Comparison of ENCODE assay signal across 25 cellular contexts in the genomic region with DNA sequence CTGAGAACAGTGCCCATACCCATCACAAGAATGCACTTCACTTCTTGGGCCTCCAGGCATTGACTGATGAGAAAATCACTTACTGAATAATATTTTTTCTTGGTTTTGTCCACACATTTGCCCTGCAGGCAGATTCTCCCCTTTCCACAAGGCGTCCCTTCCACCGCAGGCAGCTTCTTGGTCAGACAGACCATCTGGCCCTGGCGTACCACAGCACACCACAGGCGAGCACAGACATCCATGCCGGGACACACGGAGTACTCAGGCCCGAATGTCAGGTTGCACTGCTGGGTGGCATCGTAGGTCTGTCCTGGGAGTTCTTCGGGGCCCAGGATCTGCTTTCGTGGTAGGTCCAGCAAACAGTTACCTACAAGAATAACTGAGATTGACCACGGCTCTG. TPM values are rescaled to one million over a fixed set of nuclear protein-coding genes. Genes with fewer than 3 reads are reported as not detected.
"Had no signal": no experiment of that assay in that cellular context is flagged by ENCODE, and none has a peak within 500 bp of the region (broad histone marks: within the 10 kb centered on the region; RNA-seq: fewer than 3 reads in every experiment).

No MANE protein-coding gene starts in this region.

- H3K27ac ChIP-seq: coronary artery, dorsolateral prefrontal cortex, gastrocnemius medialis, left lung, lower lobe of right lung, neural progenitor cell, right lobe of liver, thoracic aorta had no signal

- H3K9me3 Mint-ChIP-seq: activated naive CD4-positive, alpha-beta T cell treated with anti-CD3 and anti-CD28 coated beads, Interleukin-2, amount 50 U/mL, for 72 hours; central memory CD8-positive, alpha-beta T cell; neural progenitor cell; stimulated activated effector memory CD8-positive, alpha-beta T cell treated with anti-CD3 and anti-CD28 coated beads, Interleukin-12 subunit alpha, Interleukin-12 subunit beta, amount 100 ng/mL, for 72 hours; T-helper 2 cell treated with Interferon-gamma antibody and Interleukin-4, amounts not matched to agents 5 μg/mL and 100 μg/mL, for 36 hours had no signal

- H3K4me1 ChIP-seq: left lung, lower lobe of right lung, neural progenitor cell had no signal

- H3K27me3 Mint-ChIP-seq: central memory CD8-positive, alpha-beta T cell had no signal

- DNase-seq: activated CD4-positive, alpha-beta T cell treated with anti-CD3 and anti-CD28 coated beads for 4 hours; activated CD4-positive, alpha-beta T cell treated with anti-CD3 and anti-CD28 coated beads, Interleukin-2, amount 50 U/mL, for 4 hours; activated CD4-positive, CD25-positive, alpha-beta regulatory T cell; activated naive CD4-positive, alpha-beta T cell; activated T-cell treated with anti-CD3 and anti-CD28 coated beads for 4 hours; activated T-cell treated with anti-CD3 and anti-CD28 coated beads, Interleukin-2, amount 50 U/mL, for 72 hours; effector memory CD4-positive, alpha-beta T cell; gastrocnemius medialis; lower lobe of right lung; mesenchymal stem cell; naive thymus-derived CD8-positive, alpha-beta T cell; right lobe of liver; stimulated activated CD4-positive, alpha-beta T cell treated with anti-CD3 and anti-CD28 coated beads, Interleukin-4, amount 100 ng/mL, for 24 hours; T-helper 1 cell; trophoblast cell had no signal

- H3K4me3 ChIP-seq: coronary artery, dorsolateral prefrontal cortex, gastrocnemius medialis, left lung, lower lobe of right lung, neural progenitor cell, right lobe of liver, thoracic aorta had no signal

- ATAC-seq: activated naive CD4-positive, alpha-beta T cell treated with anti-CD3 and anti-CD28 coated beads, Interleukin-2, amount 50 U/mL, for 72 hours; activated T-cell treated with anti-CD3 and anti-CD28 coated beads, Interleukin-2, amount 50 U/mL, for 72 hours; gastrocnemius medialis; left lung; lower lobe of right lung; naive thymus-derived CD8-positive, alpha-beta T cell; right lobe of liver; stimulated activated effector memory CD8-positive, alpha-beta T cell treated with anti-CD3 and anti-CD28 coated beads, Interleukin-12 subunit alpha, Interleukin-12 subunit beta, amount 100 ng/mL, for 72 hours had no signal

- H3K9me3 ChIP-seq: gastrocnemius medialis, left lung, lower lobe of right lung, right lobe of liver, thoracic aorta had no signal

- H3K36me3 Mint-ChIP-seq: activated naive CD4-positive, alpha-beta T cell treated with anti-CD3 and anti-CD28 coated beads, Interleukin-2, amount 50 U/mL, for 72 hours; naive thymus-derived CD8-positive, alpha-beta T cell; neural progenitor cell; stimulated activated effector memory CD8-positive, alpha-beta T cell treated with anti-CD3 and anti-CD28 coated beads, Interleukin-12 subunit alpha, Interleukin-12 subunit beta, amount 100 ng/mL, for 72 hours had no signal

- H3K27ac Mint-ChIP-seq: activated naive CD4-positive, alpha-beta T cell treated with anti-CD3 and anti-CD28 coated beads, Interleukin-2, amount 50 U/mL, for 72 hours; activated T-cell treated with anti-CD3 and anti-CD28 coated beads, Interleukin-2, amount 50 U/mL, for 72 hours; naive thymus-derived CD8-positive, alpha-beta T cell; neural progenitor cell; stimulated activated effector memory CD8-positive, alpha-beta T cell treated with anti-CD3 and anti-CD28 coated beads, Interleukin-12 subunit alpha, Interleukin-12 subunit beta, amount 100 ng/mL, for 72 hours; stimulated activated naive CD8-positive, alpha-beta T cell treated with anti-CD3 and anti-CD28 coated beads, Interleukin-15, Interleukin-2, amounts not matched to agents 100 ng/mL and 50 ng/mL, for 24 hours; T-helper 2 cell treated with Interferon-gamma antibody and Interleukin-4, amounts not matched to agents 5 μg/mL and 100 μg/mL, for 36 hours had no signal

- H3K36me3 ChIP-seq: gastrocnemius medialis, left lung, lower lobe of right lung, neural progenitor cell, right lobe of liver, thoracic aorta had no signal

- H3K4me1 Mint-ChIP-seq: central memory CD8-positive, alpha-beta T cell; naive thymus-derived CD8-positive, alpha-beta T cell; neural progenitor cell; stimulated activated effector memory CD8-positive, alpha-beta T cell treated with anti-CD3 and anti-CD28 coated beads, Interleukin-12 subunit alpha, Interleukin-12 subunit beta, amount 100 ng/mL, for 72 hours had no signal

- H3K27me3 ChIP-seq: dorsolateral prefrontal cortex, gastrocnemius medialis, left lung, neural progenitor cell, right lobe of liver had no signal

- H3K4me3 Mint-ChIP-seq: activated T-cell treated with anti-CD3 and anti-CD28 coated beads, Interleukin-2, amount 50 U/mL, for 72 hours; central memory CD8-positive, alpha-beta T cell; naive thymus-derived CD8-positive, alpha-beta T cell; neural progenitor cell; stimulated activated effector memory CD8-positive, alpha-beta T cell treated with anti-CD3 and anti-CD28 coated beads, Interleukin-12 subunit alpha, Interleukin-12 subunit beta, amount 100 ng/mL, for 72 hours; stimulated activated naive CD8-positive, alpha-beta T cell treated with anti-CD3 and anti-CD28 coated beads, Interleukin-15, Interleukin-2, amounts not matched to agents 100 ng/mL and 50 ng/mL, for 24 hours; T-helper 2 cell treated with Interferon-gamma antibody and Interleukin-4, amounts not matched to agents 5 μg/mL and 100 μg/mL, for 36 hours had no signal

RNA-seq across cellular contexts. Expression of a gene that starts 32.5 kb away (rescaled TPM):
- total RNA-seq: activated naive CD4-positive, alpha-beta T cell treated with anti-CD3 and anti-CD28 coated beads, Interleukin-2, amount 50 U/mL, for 72 hours; activated T-cell treated with anti-CD3 and anti-CD28 coated beads, Interleukin-2, amount 50 U/mL, for 72 hours; naive thymus-derived CD8-positive, alpha-beta T cell had no signal
- polyA plus RNA-seq: naive thymus-derived CD8-positive, alpha-beta T cell had no signal
